ENCODE assay signal across 1 cellular context in the genomic region with DNA sequence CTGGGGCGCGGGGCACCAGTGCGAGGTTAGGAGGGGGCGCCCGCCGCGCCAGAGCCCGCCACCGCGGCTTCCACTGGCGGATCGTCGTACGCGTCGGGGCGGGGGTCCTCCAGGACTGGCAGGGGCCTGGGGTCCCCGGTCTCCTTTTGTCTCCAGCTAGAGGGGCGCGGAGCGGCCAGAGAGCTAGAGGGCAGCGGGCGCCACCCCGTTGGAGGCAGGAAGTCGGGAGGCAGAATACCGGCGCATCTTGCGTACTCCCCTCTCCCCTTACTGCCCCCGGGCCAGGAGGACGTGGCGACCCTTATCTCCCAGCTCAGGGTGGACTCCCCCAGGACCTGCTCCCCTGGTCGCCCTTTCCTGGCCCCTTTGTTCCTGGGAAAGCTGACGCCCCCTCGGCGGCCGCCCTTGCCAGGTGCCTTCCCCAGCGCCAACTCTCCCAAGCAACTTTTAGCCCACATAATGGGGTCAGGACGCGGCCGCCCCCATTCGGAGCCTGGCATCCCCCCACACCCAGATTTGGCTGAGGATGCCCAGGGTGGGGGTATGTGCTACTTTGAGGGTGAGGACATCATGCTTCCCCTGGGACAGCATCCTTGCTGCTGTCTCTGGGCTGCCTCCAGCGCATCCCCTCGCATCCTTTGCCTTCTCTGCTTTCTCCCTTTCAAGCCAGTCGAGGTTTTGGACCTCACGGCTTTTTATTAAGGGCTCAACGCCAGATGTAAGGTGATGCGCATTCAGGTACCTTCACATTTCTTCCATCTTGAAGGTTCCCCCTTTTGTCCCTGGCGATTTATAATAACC.
TF ChIP-seq lines count a peak whose summit lies in the region.

No MANE protein-coding gene starts in this region.

TF ChIP-seq in IMR-90, 13 proteins besides CTCF, POLR2A, EP300 and RAD21:
- no peak for TF ChIP-seq BHLHE40 (IDR thresholded peaks at IDR 0.05; ENCODE audit: low read depth, low read length)
- TF ChIP-seq MAZ (IDR thresholded peaks at IDR 0.05; ENCODE audit: borderline replicate concordance, low read depth, low read length), result no peak
- TF ChIP-seq CHD1 (IDR thresholded peaks at IDR 0.05; ENCODE audit: low read depth, low read length), result no peak
- TF ChIP-seq CEBPB (IDR thresholded peaks at IDR 0.05; ENCODE audit: low read depth, low read length), result no peak
- TF ChIP-seq MXI1 (IDR thresholded peaks at IDR 0.05; ENCODE audit: borderline replicate concordance, low read depth, low read length), result no peak
- TF ChIP-seq, protein P1, sequence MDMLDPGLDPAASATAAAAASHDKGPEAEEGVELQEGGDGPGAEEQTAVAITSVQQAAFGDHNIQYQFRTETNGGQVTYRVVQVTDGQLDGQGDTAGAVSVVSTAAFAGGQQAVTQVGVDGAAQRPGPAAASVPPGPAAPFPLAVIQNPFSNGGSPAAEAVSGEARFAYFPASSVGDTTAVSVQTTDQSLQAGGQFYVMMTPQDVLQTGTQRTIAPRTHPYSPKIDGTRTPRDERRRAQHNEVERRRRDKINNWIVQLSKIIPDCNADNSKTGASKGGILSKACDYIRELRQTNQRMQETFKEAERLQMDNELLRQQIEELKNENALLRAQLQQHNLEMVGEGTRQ (IDR thresholded peaks at IDR 0.05; ENCODE audit: low read depth, low read length), result no peak
- TF ChIP-seq RCOR1 (IDR thresholded peaks at IDR 0.05; ENCODE audit: insufficient replicate concordance, low read length), result no peak
